ENCODE assay signal across 8 cellular contexts in the genomic region with DNA sequence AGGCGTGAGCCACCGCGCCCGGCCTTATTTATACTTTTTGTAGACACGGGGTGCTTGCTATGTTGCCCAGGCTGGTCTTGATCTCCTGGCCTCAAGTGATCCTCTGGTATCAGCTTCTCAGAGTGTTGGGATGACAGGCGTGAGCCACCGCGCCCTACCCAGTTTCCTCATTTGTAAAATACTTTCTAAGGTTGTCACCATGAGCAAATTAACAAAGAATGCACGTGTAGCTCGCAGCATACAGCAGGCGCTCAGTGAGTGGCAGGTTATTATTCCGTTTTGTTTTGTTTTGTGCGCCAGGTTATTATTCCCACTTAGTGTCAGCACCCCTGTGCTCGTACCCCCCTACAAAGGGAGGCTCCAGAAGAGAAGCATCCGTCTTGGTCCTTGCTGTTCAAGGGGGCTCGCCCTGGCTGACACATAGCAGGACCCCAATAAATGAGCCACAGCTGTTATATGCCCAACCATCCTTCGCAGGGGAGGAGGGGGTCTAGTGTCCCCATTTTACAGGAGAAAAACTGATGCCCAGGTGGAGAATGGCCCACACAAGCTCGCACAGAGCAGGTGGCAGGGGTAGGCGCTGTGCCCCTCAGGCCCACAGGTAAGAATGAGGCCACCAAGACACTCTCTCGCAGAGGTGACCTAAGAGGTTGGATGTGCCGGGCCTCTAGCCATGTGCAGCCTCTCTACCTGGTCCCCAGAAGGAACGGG. TPM values are rescaled to one million over a fixed set of nuclear protein-coding genes. Genes with fewer than 3 reads are reported as not detected.
DNase-seq lines count a peak whose midpoint lies in the region; TF ChIP-seq lines count a peak whose summit lies in the region.

No MANE protein-coding gene starts in this region.

- peak overlapping the region; percentile 83 to 100 (median 100) for H3K9ac ChIP-seq in skeletal muscle tissue (ENCODE audit: low read depth in 1 of 3, low read length in 3 of 3)

- H3K27ac ChIP-seq in skeletal muscle tissue (ENCODE audit: low read depth, low read length), result peak overlapping the region; percentile 100

- H3K4me3 Mint-ChIP-seq in T-helper 2 cell treated with Interferon-gamma antibody and Interleukin-4, amounts not matched to agents 5 μg/mL and 100 μg/mL, for 36 hours, result peak overlapping the region; percentile 81

- DNase-seq in T-helper 2 cell treated with Interferon-gamma antibody and Interleukin-4, amounts not matched to agents 5 μg/mL and 100 μg/mL, for 36 hours (ENCODE audit: low spot score), result no peak
- DNase-seq in T-helper 2 cell (no peak), SW 1271 (lab: John Stamatoyannopoulos, UW) (peak; percentile 84 to 88), fibroblast of villous mesenchyme (ENCODE audit: low read depth) (peak; percentile 8), NCI-H1417 (lab: John Stamatoyannopoulos, UW) (no peak), NCI-H128 (lab: John Stamatoyannopoulos, UW; ENCODE audit: unreplicated experiment) (no peak)
- DNase-seq in stimulated activated CD4-positive, alpha-beta T cell treated with anti-CD3 and anti-CD28 coated beads, Interleukin-2, amount 100 ng/mL, for 24 hours, result no peak

- peak overlapping the region; percentile 81 for H3K27ac Mint-ChIP-seq in T-helper 2 cell treated with Interferon-gamma antibody and Interleukin-4, amounts not matched to agents 5 μg/mL and 100 μg/mL, for 36 hours

- peaks cover 39 to 50% (median 41%) of the 10 kb centered on the region in 3 donors for H3K36me3 ChIP-seq in skeletal muscle tissue (ENCODE audit: control insufficient read depth in 3 of 3, insufficient read depth in 3 of 3, low read length in 3 of 3)

- H3K4me3 ChIP-seq in fibroblast of villous mesenchyme (ENCODE audit: low read depth, low read length) (peak overlapping the region; percentile 89), skeletal muscle tissue (ENCODE audit: low read length in 3 of 3) (peak overlapping the region; percentile 56 to 93 (median 92))

- no peaks in the 10 kb centered on the region for H3K9me3 ChIP-seq in skeletal muscle tissue (ENCODE audit: control insufficient read depth in 3 of 3, low read length in 3 of 3)

- peaks cover 67 to 77% (median 77%) of the 10 kb centered on the region in 3 donors for H3K4me1 ChIP-seq in skeletal muscle tissue (ENCODE audit: control insufficient read depth in 3 of 3, insufficient read depth in 3 of 3, low read length in 3 of 3)

- peaks cover 17% of the 10 kb centered on the region for H3K36me3 Mint-ChIP-seq in T-helper 2 cell treated with Interferon-gamma antibody and Interleukin-4, amounts not matched to agents 5 μg/mL and 100 μg/mL, for 36 hours (ENCODE audit: low read depth)

- no peak for TF ChIP-seq CTCF in fibroblast of villous mesenchyme (IDR thresholded peaks at IDR 0.05; ENCODE audit: insufficient read depth, low read depth, low read length)

- peaks cover 22% of the 10 kb centered on the region for H3K4me1 Mint-ChIP-seq in T-helper 2 cell treated with Interferon-gamma antibody and Interleukin-4, amounts not matched to agents 5 μg/mL and 100 μg/mL, for 36 hours (ENCODE audit: low read depth)

- H3K27me3 ChIP-seq in skeletal muscle tissue (ENCODE audit: control insufficient read depth in 3 of 3, insufficient read depth in 3 of 3, low read length in 3 of 3), result no peaks in the 10 kb centered on the region

- H3K9me3 Mint-ChIP-seq in T-helper 2 cell treated with Interferon-gamma antibody and Interleukin-4, amounts not matched to agents 5 μg/mL and 100 μg/mL, for 36 hours, result no peaks in the 10 kb centered on the region

- no peaks in the 10 kb centered on the region for H3K27me3 Mint-ChIP-seq in T-helper 2 cell treated with Interferon-gamma antibody and Interleukin-4, amounts not matched to agents 5 μg/mL and 100 μg/mL, for 36 hours (ENCODE audit: low read depth)

RNA-seq across cellular contexts. Expression of gene MIEF2, which starts 0.7 kb away (rescaled TPM):
- total RNA-seq in fibroblast of villous mesenchyme (16.4 and 18.4 TPM in 2 replicates), skeletal muscle tissue (23.0 TPM)

RNA-seq across cellular contexts. Expression of gene FLII, which starts 1.2 kb away (rescaled TPM):
- 205 and 244 TPM in 2 replicates for total RNA-seq in fibroblast of villous mesenchyme
- 193 TPM for total RNA-seq in skeletal muscle tissue

RNA-seq across cellular contexts. Expression of gene LLGL1, which starts 34.3 kb away (rescaled TPM):
- 44.0 and 49.3 TPM in 2 replicates for total RNA-seq in fibroblast of villous mesenchyme
- total RNA-seq in skeletal muscle tissue, result 15.1 TPM

RNA-seq across cellular contexts. Expression of gene TOP3A, which starts 55.0 kb away (rescaled TPM):
- total RNA-seq in fibroblast of villous mesenchyme (29.0 and 45.8 TPM in 2 replicates), skeletal muscle tissue (21.9 TPM)

RNA-seq across cellular contexts. Expression of gene SMCR8, which starts 55.3 kb away (rescaled TPM):
- total RNA-seq in fibroblast of villous mesenchyme (17.1 and 21.6 TPM in 2 replicates), skeletal muscle tissue (8.9 TPM)

Comparison
In these comparisons a context has a peak if more than half of its experiments do, and no peak if none do; other contexts are left out.
1. DNase-seq: peak in SW 1271 (2 of 2) and fibroblast of villous mesenchyme (single experiment); none in T-helper 2 cell treated with Interferon-gamma antibody and Interleukin-4, amounts not matched to agents 5 μg/mL and 100 μg/mL, for 36 hours (single experiment), T-helper 2 cell (0 of 5), stimulated activated CD4-positive, alpha-beta T cell treated with anti-CD3 and anti-CD28 coated beads, Interleukin-2, amount 100 ng/mL, for 24 hours (0 of 2), NCI-H1417 (0 of 3) and NCI-H128 (single experiment).